26 cellular contexts compared by ENCODE assay signal in genomic region chr13:79079351-79079839, GRCh38.
DNase-seq lines count a peak whose midpoint lies in the region; ATAC-seq and TF ChIP-seq lines count a peak whose summit lies in the region.
"Had no signal": no experiment of that assay in that cellular context is flagged by ENCODE, and none has a peak within 500 bp of the region (broad histone marks: within the 10 kb centered on the region; RNA-seq: fewer than 3 reads in every experiment).

No MANE protein-coding gene starts in this region.

- TF ChIP-seq CTCF in DND-41 (IDR thresholded peaks at IDR 0.05; ENCODE audit: borderline replicate concordance, extremely low read depth, low read length, poor library complexity, severe bottlenecking), result no peak
- no peak for TF ChIP-seq CTCF in PC-9 (conservative IDR thresholded peaks at IDR 0.05)
- TF ChIP-seq CTCF in endodermal cell (conservative IDR thresholded peaks at IDR 0.05), result peak; percentile 29
- TF ChIP-seq CTCF in GM10248 (IDR thresholded peaks at IDR 0.05; ENCODE audit: control extremely low read depth, extremely low read depth, low read depth, missing control alignments), result no peak

- no peaks in the 10 kb centered on the region for H3K27me3 Mint-ChIP-seq in endodermal cell (ENCODE audit: insufficient read depth)
- H3K27me3 Mint-ChIP-seq: natural killer cell treated with Interleukin-12 subunit alpha and Interleukin-12 subunit beta and Interleukin-15 and Interleukin-18, amount 100 ng/mL, for 72 hours had no signal

- no peaks in the 10 kb centered on the region for H3K36me3 Mint-ChIP-seq in endodermal cell (ENCODE audit: low read depth)
- H3K36me3 Mint-ChIP-seq: natural killer cell treated with Interleukin-12 subunit alpha and Interleukin-12 subunit beta and Interleukin-15 and Interleukin-18, amount 100 ng/mL, for 72 hours had no signal

- no peak overlapping the region for H3K4me3 ChIP-seq in DND-41 (ENCODE audit: low read depth in 1 of 2, low read length in 2 of 2)
- H3K4me3 ChIP-seq in PC-9, result peak overlapping the region; percentile 11; the same call in 1 of the 2 replicates
- no peak overlapping the region for H3K4me3 ChIP-seq in endodermal cell (ENCODE audit: low read length)
- H3K4me3 ChIP-seq: heart right ventricle, lung, mucosa of descending colon, stomach, thyroid gland had no signal

- no peak overlapping the region for H3K27ac Mint-ChIP-seq in endodermal cell
- H3K27ac Mint-ChIP-seq: activated T-cell treated with anti-CD3 and anti-CD28 coated beads, Interleukin-2, amount 50 U/mL, for 72 hours; natural killer cell treated with Interleukin-12 subunit alpha and Interleukin-12 subunit beta and Interleukin-15 and Interleukin-18, amount 100 ng/mL, for 72 hours had no signal

- H3K4me1 ChIP-seq in DND-41 (ENCODE audit: insufficient read depth, low read length) (no peaks in the 10 kb centered on the region), PC-9 (replicated peaks; ENCODE audit: insufficient read depth) (peaks cover 18% of the 10 kb centered on the region), endodermal cell (ENCODE audit: control insufficient read depth, insufficient read depth, low read length) (no peaks in the 10 kb centered on the region)
- H3K4me1 ChIP-seq: heart right ventricle, stomach, thyroid gland had no signal

- H3K9ac ChIP-seq in DND-41 (ENCODE audit: low read depth, low read length), result no peak overlapping the region
- no peak overlapping the region for H3K9ac ChIP-seq in endodermal cell (ENCODE audit: extremely low read depth, low read length, poor library complexity, severe bottlenecking)

- DNase-seq in DND-41, result peak; percentile 8
- DNase-seq in HT-29 (ENCODE audit: low spot score), result peak; percentile 28
- peak in 1 of 2 experiments; percentile 2 for DNase-seq in PC-9
- DNase-seq in endodermal cell, result peak; percentile 52
- DNase-seq in GM10248 (ENCODE audit: extremely low spot score), result no peak
- DNase-seq in stimulated activated CD4-positive, alpha-beta T cell treated with anti-CD3 and anti-CD28 coated beads, Interleukin-12 subunit alpha, Interleukin-12 subunit beta, amount 100 ng/mL, for 4 hours, result no peak
- no peak for DNase-seq in cerebellar nuclear complex (lab: John Stamatoyannopoulos, UW)
- DNase-seq: activated CD4-positive, alpha-beta T cell treated with anti-CD3 and anti-CD28 coated beads, Interleukin-2, amount 50 U/mL, for 1 hour; activated naive CD4-positive, alpha-beta T cell treated with Interleukin-2 at 50 U/mL for 16 hours; activated T-cell treated with anti-CD3 and anti-CD28 coated beads, Interleukin-2, amount 50 U/mL, for 72 hours; DMS153; effector CD8-positive, alpha-beta T cell; foreskin fibroblast; GF-D8; heart right ventricle; mucosa of descending colon; NCI-H187 treated with DMSO at 0.1 percent for 48 hours; NCI-H345; NCI-H82; SHP77; stomach; T1000; thyroid gland had no signal

- no peaks in the 10 kb centered on the region for H3K79me2 ChIP-seq in DND-41 (ENCODE audit: insufficient read depth, low read length)
- H3K79me2 ChIP-seq in PC-9 (ENCODE audit: low read depth), result no peaks in the 10 kb centered on the region

- ATAC-seq in DND-41 (ENCODE audit: insufficient read depth, low read depth) (peak; percentile 33; the same call in 1 of the 3 replicates), GM18868 (IDR thresholded peaks at IDR 0.05; ENCODE audit: unreplicated experiment) (no peak)
- ATAC-seq: activated T-cell treated with anti-CD3 and anti-CD28 coated beads, Interleukin-2, amount 50 U/mL, for 72 hours; heart right ventricle; mucosa of descending colon; natural killer cell treated with Interleukin-12 subunit alpha and Interleukin-12 subunit beta and Interleukin-15 and Interleukin-18, amount 100 ng/mL, for 72 hours had no signal

- no peaks in the 10 kb centered on the region for H3K36me3 ChIP-seq in DND-41 (ENCODE audit: insufficient read depth, low read length)
- no peaks in the 10 kb centered on the region for H3K36me3 ChIP-seq in PC-9 (ENCODE audit: low read depth)
- no peaks in the 10 kb centered on the region for H3K36me3 ChIP-seq in endodermal cell (ENCODE audit: control insufficient read depth, insufficient read depth, low read length)
- H3K36me3 ChIP-seq: heart right ventricle, stomach, thyroid gland had no signal

- no peak overlapping the region for H3K27ac ChIP-seq in DND-41 (ENCODE audit: low read length)
- peak overlapping the region; percentile 37 for H3K27ac ChIP-seq in PC-9
- H3K27ac ChIP-seq in endodermal cell (ENCODE audit: low read depth, low read length), result no peak overlapping the region
- H3K27ac ChIP-seq: heart right ventricle, stomach, thyroid gland had no signal

- CTCF ChIA-PET in PC-9 (lab: Charles Lee) (no interaction called here), GM10248 (lab: Yijun Ruan, JAX) (interaction anchor here (1.0 to 1.5 kb wide), 3 partner anchors 11 to 25 kb away, joined by 3 read pairs; no protein-coding TSS in a partner anchor)

- POLR2A ChIA-PET in PC-9 (lab: Charles Lee; ENCODE audit: unreplicated experiment) (no interaction called here), GM10248 (lab: Yijun Ruan, JAX) (no interaction called here)

- peaks cover 16% of the 10 kb centered on the region for H3K9me3 Mint-ChIP-seq in endodermal cell
- H3K9me3 Mint-ChIP-seq: activated T-cell treated with anti-CD3 and anti-CD28 coated beads, Interleukin-2, amount 50 U/mL, for 72 hours had no signal

- no peaks in the 10 kb centered on the region for H4K20me1 ChIP-seq in DND-41 (ENCODE audit: insufficient read depth, low read length)
- H4K20me1 ChIP-seq in PC-9 (ENCODE audit: insufficient read depth), result no peaks in the 10 kb centered on the region

- H3K4me2 ChIP-seq in DND-41 (ENCODE audit: insufficient read depth, low read length) (no peak overlapping the region), PC-9 (peak overlapping the region; percentile 50)

- H3K4me1 Mint-ChIP-seq in endodermal cell, result no peaks in the 10 kb centered on the region

- no TSS peak for BruUV-seq in PC-9 (replicated peaks; lab: Mats Ljungman, UMichigan)

- H3K9me2 ChIP-seq in PC-9 (ENCODE audit: insufficient read depth), result no peaks in the 10 kb centered on the region

- H3K9me3 ChIP-seq in DND-41 (ENCODE audit: insufficient read depth, low read length, severe bottlenecking) (no peaks in the 10 kb centered on the region), PC-9 (ENCODE audit: insufficient read depth, low read depth) (peaks cover 3% of the 10 kb centered on the region; the same call in 1 of the 2 replicates), endodermal cell (ENCODE audit: control insufficient read depth, low read length) (peaks cover 4% of the 10 kb centered on the region)
- H3K9me3 ChIP-seq: mucosa of descending colon, thyroid gland had no signal

- H2AFZ ChIP-seq in DND-41 (ENCODE audit: low read depth, low read length), result no peak overlapping the region
- peak overlapping the region; percentile 72 for H2AFZ ChIP-seq in PC-9

- peaks cover 10% of the 10 kb centered on the region; the same call in 1 of the 2 replicates for H3F3A ChIP-seq in PC-9 (ENCODE audit: insufficient read depth, low read depth)

- WGBS in endodermal cell (ENCODE audit: insufficient coverage in 1 of 2, insufficient read length in 1 of 2), 2 experiments, result 75 to 84% methylated on average over 1 to 4 of the region's 4 CpGs

- H3K27me3 ChIP-seq in DND-41 (ENCODE audit: insufficient read depth, low read length, poor library complexity) (no peaks in the 10 kb centered on the region), PC-9 (ENCODE audit: insufficient read depth, low read depth) (no peaks in the 10 kb centered on the region), endodermal cell (ENCODE audit: control insufficient read depth, insufficient read depth, low read length, poor library complexity, severe bottlenecking) (no peaks in the 10 kb centered on the region)
- H3K27me3 ChIP-seq: heart right ventricle, stomach, thyroid gland had no signal

- H3K4me3 Mint-ChIP-seq in endodermal cell, result no peak overlapping the region
- H3K4me3 Mint-ChIP-seq: activated T-cell treated with anti-CD3 and anti-CD28 coated beads, Interleukin-2, amount 50 U/mL, for 72 hours; natural killer cell treated with Interleukin-12 subunit alpha and Interleukin-12 subunit beta and Interleukin-15 and Interleukin-18, amount 100 ng/mL, for 72 hours had no signal

- intact Hi-C loops in PC-9 (cut with micrococcal nuclease; ENCODE audit: unreplicated experiment), result no loop called here

Comparison
In these comparisons a context has a peak if more than half of its experiments do, and no peak if none do; other contexts are left out.
1. DNase-seq: peak in DND-41 (single experiment), HT-29 (single experiment) and endodermal cell (single experiment); none in GM10248 (single experiment), stimulated activated CD4-positive, alpha-beta T cell treated with anti-CD3 and anti-CD28 coated beads, Interleukin-12 subunit alpha, Interleukin-12 subunit beta, amount 100 ng/mL, for 4 hours (single experiment) and cerebellar nuclear complex (0 of 2).